ENCODE assay signal across 15 cellular contexts in the genomic region with DNA sequence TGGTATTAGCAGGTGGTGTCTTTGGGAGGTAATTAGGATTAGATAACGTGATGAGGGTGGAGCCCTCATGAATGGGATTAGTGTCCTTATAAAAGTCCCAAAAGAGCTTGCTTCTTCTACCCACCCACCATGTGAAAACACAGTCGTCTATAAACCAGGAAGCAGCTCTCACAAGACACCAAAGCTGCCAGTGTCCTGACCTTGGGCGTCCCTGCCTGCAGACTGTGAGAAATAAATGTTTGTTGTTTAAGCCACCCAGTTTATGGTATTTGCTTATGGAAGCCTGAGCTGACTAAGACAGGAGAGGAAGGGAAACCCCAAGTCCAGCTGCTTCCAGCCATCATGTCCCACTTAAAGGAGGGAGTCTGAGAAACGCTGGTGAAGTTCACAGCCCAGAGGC. TPM values are rescaled to one million over a fixed set of nuclear protein-coding genes. Genes with fewer than 3 reads are reported as not detected.
A peak's percentile ranks its signal among the peaks of the same experiment; 100 is the strongest.
DNase-seq lines count a peak whose midpoint lies in the region; ATAC-seq and TF ChIP-seq lines count a peak whose summit lies in the region.
"Had no signal": no experiment of that assay in that cellular context is flagged by ENCODE, and none has a peak within 500 bp of the region (broad histone marks: within the 10 kb centered on the region; RNA-seq: fewer than 3 reads in every experiment).

No MANE protein-coding gene starts in this region.

- WGBS in right cardiac atrium: 69% methylated on average over 4 of the region's 4 CpGs
- 43 to 49% methylated on average over 4 of the region's 4 CpGs for WGBS in testis, 2 donors

- no peak overlapping the region for H3K4me3 Mint-ChIP-seq in activated CD4-positive, alpha-beta T cell treated with anti-CD3 and anti-CD28 coated beads, Interleukin-2, amount 10 ng/mL, durations not matched to agents 7 days and 5 days
- H3K4me3 Mint-ChIP-seq in T-helper 17 cell (no peak overlapping the region), CD14-positive monocyte (no peak overlapping the region)
- H3K4me3 Mint-ChIP-seq: neural crest cell had no signal

- H3K9me3 Mint-ChIP-seq in activated CD4-positive, alpha-beta T cell treated with anti-CD3 and anti-CD28 coated beads, Interleukin-2, amount 10 ng/mL, durations not matched to agents 7 days and 5 days: peaks cover 4% of the 10 kb centered on the region
- H3K9me3 Mint-ChIP-seq in CD14-positive monocyte: peaks cover 0 to 7% (median 4%) of the 10 kb centered on the region in 7 donors

- no peaks in the 10 kb centered on the region for H3K27me3 Mint-ChIP-seq in activated CD4-positive, alpha-beta T cell treated with anti-CD3 and anti-CD28 coated beads, Interleukin-2, amount 10 ng/mL, durations not matched to agents 7 days and 5 days
- H3K27me3 Mint-ChIP-seq in T-helper 17 cell: no peaks in the 10 kb centered on the region
- peaks cover 0 to 3% (median 0%) of the 10 kb centered on the region in 3 donors for H3K27me3 Mint-ChIP-seq in CD14-positive monocyte (ENCODE audit: low read depth in 3 of 3)
- H3K27me3 Mint-ChIP-seq: brain had no signal

- H3K27ac ChIP-seq in right cardiac atrium (ENCODE audit: low read length): peak overlapping the region; percentile 28
- H3K27ac ChIP-seq in testis: peak overlapping the region in 1 of 2 donors; percentile 2
- no peak overlapping the region for H3K27ac ChIP-seq in effector memory CD4-positive, alpha-beta T cell (ENCODE audit: insufficient read depth, low read length, poor library complexity, severe bottlenecking)

- H3K36me3 Mint-ChIP-seq in activated CD4-positive, alpha-beta T cell treated with anti-CD3 and anti-CD28 coated beads, Interleukin-2, amount 10 ng/mL, durations not matched to agents 7 days and 5 days (ENCODE audit: low read depth): peaks cover 61% of the 10 kb centered on the region
- H3K36me3 Mint-ChIP-seq in T-helper 17 cell (ENCODE audit: low read depth): peaks cover 20% of the 10 kb centered on the region
- peaks cover 72 to 92% of the 10 kb centered on the region in 2 donors for H3K36me3 Mint-ChIP-seq in CD14-positive monocyte

- H3K9me3 ChIP-seq in T-helper 17 cell (ENCODE audit: control insufficient read depth, low read length, poor library complexity, severe bottlenecking): no peaks in the 10 kb centered on the region
- H3K9me3 ChIP-seq in right cardiac atrium (ENCODE audit: control insufficient read depth, low read length): no peaks in the 10 kb centered on the region
- no peaks in the 10 kb centered on the region for H3K9me3 ChIP-seq in testis
- no peaks in the 10 kb centered on the region for H3K9me3 ChIP-seq in effector memory CD4-positive, alpha-beta T cell (ENCODE audit: control insufficient read depth, low read length)

- H3K27me3 ChIP-seq in right cardiac atrium (ENCODE audit: control insufficient read depth, insufficient read depth): no peaks in the 10 kb centered on the region
- H3K27me3 ChIP-seq in testis: no peaks in the 10 kb centered on the region
- no peaks in the 10 kb centered on the region for H3K27me3 ChIP-seq in effector memory CD4-positive, alpha-beta T cell (replicated peaks; ENCODE audit: control insufficient read depth, insufficient read depth, low read length, poor library complexity, severe bottlenecking)

- H3K4me1 Mint-ChIP-seq in activated CD4-positive, alpha-beta T cell treated with anti-CD3 and anti-CD28 coated beads, Interleukin-2, amount 10 ng/mL, durations not matched to agents 7 days and 5 days: peaks cover 4% of the 10 kb centered on the region
- H3K4me1 Mint-ChIP-seq in T-helper 17 cell: peaks cover 9% of the 10 kb centered on the region
- peaks cover 4% of the 10 kb centered on the region for H3K4me1 Mint-ChIP-seq in CD14-positive monocyte
- H3K4me1 Mint-ChIP-seq: neural crest cell had no signal

- H3K4me3 ChIP-seq in right cardiac atrium (ENCODE audit: low read length): no peak overlapping the region
- no peak overlapping the region for H3K4me3 ChIP-seq in testis
- no peak overlapping the region for H3K4me3 ChIP-seq in effector memory CD4-positive, alpha-beta T cell (ENCODE audit: insufficient read depth, low read depth, low read length, poor library complexity, severe bottlenecking)

- no peak for DNase-seq in activated CD4-positive, alpha-beta T cell treated with anti-CD3 and anti-CD28 coated beads, Interleukin-2, amount 10 ng/mL, durations not matched to agents 7 days and 5 days
- no peak for DNase-seq in activated CD4-positive, alpha-beta T cell treated with anti-CD3 and anti-CD28 coated beads for 1 hour
- DNase-seq in T-helper 17 cell (no peak), right cardiac atrium (no peak), testis (peak; percentile 52), SW480 (ENCODE audit: low spot score) (no peak), CD14-positive monocyte (ENCODE audit: low spot score) (no peak)
- no peak for DNase-seq in effector memory CD4-positive, alpha-beta T cell
- DNase-seq: activated CD4-positive, alpha-beta T cell treated with anti-CD3 and anti-CD28 coated beads, Interleukin-2, amount 50 U/mL, for 1 hour; GF-D8; NCI-H1092 treated with DMSO at 0.1 percent for 48 hours had no signal

- POLR2A ChIA-PET in activated CD4-positive, alpha-beta T cell treated with anti-CD3 and anti-CD28 coated beads, Interleukin-2, amount 10 ng/mL, durations not matched to agents 7 days and 5 days (lab: Charles Lee): no interaction called here

- ATAC-seq in T-helper 17 cell (no peak), right cardiac atrium (peak in 1 of 2 donors; percentile 62)
- ATAC-seq: Panc1 had no signal

- CTCF ChIA-PET in activated CD4-positive, alpha-beta T cell treated with anti-CD3 and anti-CD28 coated beads, Interleukin-2, amount 10 ng/mL, durations not matched to agents 7 days and 5 days (lab: Charles Lee): interaction anchor here (0.7 kb wide), 1 partner anchor 15 kb away, joined by 3 read pairs; no protein-coding TSS in a partner anchor

- no peaks in the 10 kb centered on the region for H3K4me1 ChIP-seq in right cardiac atrium (ENCODE audit: control insufficient read depth, insufficient read depth, low read length)
- peaks cover 4% of the 10 kb centered on the region for H3K4me1 ChIP-seq in testis
- no peaks in the 10 kb centered on the region for H3K4me1 ChIP-seq in effector memory CD4-positive, alpha-beta T cell (ENCODE audit: control insufficient read depth, insufficient read depth, low read length, poor library complexity, severe bottlenecking)

- intact Hi-C loops in right cardiac atrium (cut with DNase I) (no loop called here), testis (cut with DNase I; ENCODE audit: low total_unique reads) (no loop called here), CD14-positive monocyte (cut with micrococcal nuclease) (no loop called here)

- peak overlapping the region; percentile 25 for H3K27ac Mint-ChIP-seq in activated CD4-positive, alpha-beta T cell treated with anti-CD3 and anti-CD28 coated beads, Interleukin-2, amount 10 ng/mL, durations not matched to agents 7 days and 5 days
- H3K27ac Mint-ChIP-seq in T-helper 17 cell (peak overlapping the region; percentile 14), CD14-positive monocyte (no peak overlapping the region)
- H3K27ac Mint-ChIP-seq: activated T-helper 2 cell treated with anti-CD3 and anti-CD28 coated beads, Interferon-gamma antibody, Interleukin-2, Interleukin-4, amounts not matched to agents 10 μg/mL and 5 μg/mL and 100 μg/mL, durations not matched to agents 14 hours and 24 hours and 36 hours had no signal

- TF ChIP-seq CTCF in testis (IDR thresholded peaks at IDR 0.05) (no peak), CD14-positive monocyte (IDR thresholded peaks at IDR 0.05) (no peak)

- H3K36me3 ChIP-seq in testis (ENCODE audit: low read depth, missing control alignments): no peaks in the 10 kb centered on the region
- H3K36me3 ChIP-seq in effector memory CD4-positive, alpha-beta T cell (ENCODE audit: control insufficient read depth, insufficient read depth, low read length): peaks cover 28% of the 10 kb centered on the region

- no peak for TF ChIP-seq POLR2A in testis (IDR thresholded peaks at IDR 0.05)

RNA-seq across cellular contexts. Expression of gene ADI1, which starts 13.6 kb away (rescaled TPM):
- total RNA-seq in activated CD4-positive, alpha-beta T cell treated with anti-CD3 and anti-CD28 coated beads, Interleukin-2, amount 10 ng/mL, durations not matched to agents 7 days and 5 days: 10 to 100 TPM; 45.7 to 48.2 TPM
- total RNA-seq in T-helper 17 cell: 10 to 100 TPM; 27.0 to 33.0 TPM
- 100 to 1,000 TPM; 124 to 195 (median 159) TPM for total RNA-seq in right cardiac atrium
- polyA plus RNA-seq in right cardiac atrium: 132 TPM
- total RNA-seq in testis: 10 to 100 TPM; 41.6 to 52.5 TPM
- 41.1 TPM for polyA plus RNA-seq in testis (ENCODE audit: insufficient read depth, low read depth, low replicate concordance)
- polyA plus RNA-seq in CD14-positive monocyte: 10 to 100 TPM; 79.3 to 89.1 TPM

RNA-seq across cellular contexts. Expression of gene RNASEH1, which starts 52.4 kb away (rescaled TPM):
- 10 to 100 TPM; 18.7 to 26.0 TPM for total RNA-seq in activated CD4-positive, alpha-beta T cell treated with anti-CD3 and anti-CD28 coated beads, Interleukin-2, amount 10 ng/mL, durations not matched to agents 7 days and 5 days
- total RNA-seq in T-helper 17 cell (10 to 100 TPM; 25.9 to 32.9 TPM), right cardiac atrium (10 to 100 TPM; 19.6 to 21.2 (median 20.0) TPM), testis (10 to 100 TPM; 23.5 to 24.6 TPM)
- polyA plus RNA-seq in right cardiac atrium (17.3 TPM), testis (ENCODE audit: insufficient read depth, low read depth, low replicate concordance) (19.5 TPM), CD14-positive monocyte (10 to 100 TPM; 14.2 to 16.4 TPM)

Comparison
In these comparisons a context has a peak if more than half of its experiments do, and no peak if none do; other contexts are left out.
1. H3K27ac Mint-ChIP-seq: peak in activated CD4-positive, alpha-beta T cell treated with anti-CD3 and anti-CD28 coated beads, Interleukin-2, amount 10 ng/mL, durations not matched to agents 7 days and 5 days (single experiment) and T-helper 17 cell (single experiment); none in CD14-positive monocyte (0 of 7).